2 cellular contexts compared by ENCODE assay signal in the genomic region with DNA sequence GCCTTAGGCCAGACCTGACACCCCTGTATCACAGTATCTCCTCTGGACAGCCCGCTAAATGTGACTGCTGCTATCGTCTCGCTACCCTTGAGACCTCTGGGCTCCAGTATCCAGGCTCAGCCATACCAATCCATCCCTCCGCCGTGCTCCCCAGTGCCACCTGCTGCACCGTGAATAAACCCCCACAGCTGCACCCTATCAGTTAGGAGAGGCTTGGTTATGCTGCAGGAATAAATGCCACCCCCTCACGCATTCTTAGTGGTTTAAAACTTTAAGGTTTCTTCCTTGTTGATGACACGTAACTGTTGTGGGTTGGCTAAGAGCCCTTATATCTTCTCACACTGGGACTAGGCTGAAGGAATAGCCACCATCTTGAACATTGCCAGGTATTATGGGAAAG.
TF ChIP-seq lines count a peak whose summit lies in the region.

No MANE protein-coding gene starts in this region.

TF ChIP-seq in A549, 52 proteins besides CTCF, POLR2A, EP300 and RAD21:
- TF ChIP-seq RFX5 (IDR thresholded peaks at IDR 0.05) (no peak), PHF8 (IDR thresholded peaks at IDR 0.05; ENCODE audit: borderline replicate concordance, low read depth) (no peak), MAZ (IDR thresholded peaks at IDR 0.05; ENCODE audit: borderline replicate concordance, low read depth, low read length) (no peak), TP53 (CRISPR knock-in tag; IDR thresholded peaks at IDR 0.05) (no peak), ZSCAN20 (CRISPR knock-in tag; IDR thresholded peaks at IDR 0.05) (no peak), HEYL (CRISPR knock-in tag; IDR thresholded peaks at IDR 0.05) (no peak)
- TF ChIP-seq, protein P1, sequence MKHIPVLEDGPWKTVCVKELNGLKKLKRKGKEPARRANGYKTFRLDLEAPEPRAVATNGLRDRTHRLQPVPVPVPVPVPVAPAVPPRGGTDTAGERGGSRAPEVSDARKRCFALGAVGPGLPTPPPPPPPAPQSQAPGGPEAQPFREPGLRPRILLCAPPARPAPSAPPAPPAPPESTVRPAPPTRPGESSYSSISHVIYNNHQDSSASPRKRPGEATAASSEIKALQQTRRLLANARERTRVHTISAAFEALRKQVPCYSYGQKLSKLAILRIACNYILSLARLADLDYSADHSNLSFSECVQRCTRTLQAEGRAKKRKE (CRISPR knock-in tag; IDR thresholded peaks at IDR 0.05; ENCODE audit: low read depth), result no peak

TF ChIP-seq in GM23338, 12 proteins besides CTCF, POLR2A, EP300 and RAD21:
- TF ChIP-seq POLR2AphosphoS5 (IDR thresholded peaks at IDR 0.05; ENCODE audit: low read depth) (no peak), EZH2phosphoT487 (IDR thresholded peaks at IDR 0.05; ENCODE audit: unreplicated experiment) (no peak), NANOG (IDR thresholded peaks at IDR 0.05; ENCODE audit: borderline replicate concordance) (no peak), STAT1 (IDR thresholded peaks at IDR 0.05; ENCODE audit: unreplicated experiment) (no peak), ETS1 (IDR thresholded peaks at IDR 0.05) (no peak), EZH2 (IDR thresholded peaks at IDR 0.05; ENCODE audit: low read depth, unreplicated experiment) (no peak), CREB1 (CRISPR knock-in tag; IDR thresholded peaks at IDR 0.05; ENCODE audit: low read depth) (no peak), ZNF331 (CRISPR knock-in tag; IDR thresholded peaks at IDR 0.05; ENCODE audit: low read depth) (no peak), ZNF114 (CRISPR knock-in tag; IDR thresholded peaks at IDR 0.05) (no peak), JUNB (IDR thresholded peaks at IDR 0.05; ENCODE audit: unreplicated experiment) (no peak)
- TF ChIP-seq, protein P2, sequence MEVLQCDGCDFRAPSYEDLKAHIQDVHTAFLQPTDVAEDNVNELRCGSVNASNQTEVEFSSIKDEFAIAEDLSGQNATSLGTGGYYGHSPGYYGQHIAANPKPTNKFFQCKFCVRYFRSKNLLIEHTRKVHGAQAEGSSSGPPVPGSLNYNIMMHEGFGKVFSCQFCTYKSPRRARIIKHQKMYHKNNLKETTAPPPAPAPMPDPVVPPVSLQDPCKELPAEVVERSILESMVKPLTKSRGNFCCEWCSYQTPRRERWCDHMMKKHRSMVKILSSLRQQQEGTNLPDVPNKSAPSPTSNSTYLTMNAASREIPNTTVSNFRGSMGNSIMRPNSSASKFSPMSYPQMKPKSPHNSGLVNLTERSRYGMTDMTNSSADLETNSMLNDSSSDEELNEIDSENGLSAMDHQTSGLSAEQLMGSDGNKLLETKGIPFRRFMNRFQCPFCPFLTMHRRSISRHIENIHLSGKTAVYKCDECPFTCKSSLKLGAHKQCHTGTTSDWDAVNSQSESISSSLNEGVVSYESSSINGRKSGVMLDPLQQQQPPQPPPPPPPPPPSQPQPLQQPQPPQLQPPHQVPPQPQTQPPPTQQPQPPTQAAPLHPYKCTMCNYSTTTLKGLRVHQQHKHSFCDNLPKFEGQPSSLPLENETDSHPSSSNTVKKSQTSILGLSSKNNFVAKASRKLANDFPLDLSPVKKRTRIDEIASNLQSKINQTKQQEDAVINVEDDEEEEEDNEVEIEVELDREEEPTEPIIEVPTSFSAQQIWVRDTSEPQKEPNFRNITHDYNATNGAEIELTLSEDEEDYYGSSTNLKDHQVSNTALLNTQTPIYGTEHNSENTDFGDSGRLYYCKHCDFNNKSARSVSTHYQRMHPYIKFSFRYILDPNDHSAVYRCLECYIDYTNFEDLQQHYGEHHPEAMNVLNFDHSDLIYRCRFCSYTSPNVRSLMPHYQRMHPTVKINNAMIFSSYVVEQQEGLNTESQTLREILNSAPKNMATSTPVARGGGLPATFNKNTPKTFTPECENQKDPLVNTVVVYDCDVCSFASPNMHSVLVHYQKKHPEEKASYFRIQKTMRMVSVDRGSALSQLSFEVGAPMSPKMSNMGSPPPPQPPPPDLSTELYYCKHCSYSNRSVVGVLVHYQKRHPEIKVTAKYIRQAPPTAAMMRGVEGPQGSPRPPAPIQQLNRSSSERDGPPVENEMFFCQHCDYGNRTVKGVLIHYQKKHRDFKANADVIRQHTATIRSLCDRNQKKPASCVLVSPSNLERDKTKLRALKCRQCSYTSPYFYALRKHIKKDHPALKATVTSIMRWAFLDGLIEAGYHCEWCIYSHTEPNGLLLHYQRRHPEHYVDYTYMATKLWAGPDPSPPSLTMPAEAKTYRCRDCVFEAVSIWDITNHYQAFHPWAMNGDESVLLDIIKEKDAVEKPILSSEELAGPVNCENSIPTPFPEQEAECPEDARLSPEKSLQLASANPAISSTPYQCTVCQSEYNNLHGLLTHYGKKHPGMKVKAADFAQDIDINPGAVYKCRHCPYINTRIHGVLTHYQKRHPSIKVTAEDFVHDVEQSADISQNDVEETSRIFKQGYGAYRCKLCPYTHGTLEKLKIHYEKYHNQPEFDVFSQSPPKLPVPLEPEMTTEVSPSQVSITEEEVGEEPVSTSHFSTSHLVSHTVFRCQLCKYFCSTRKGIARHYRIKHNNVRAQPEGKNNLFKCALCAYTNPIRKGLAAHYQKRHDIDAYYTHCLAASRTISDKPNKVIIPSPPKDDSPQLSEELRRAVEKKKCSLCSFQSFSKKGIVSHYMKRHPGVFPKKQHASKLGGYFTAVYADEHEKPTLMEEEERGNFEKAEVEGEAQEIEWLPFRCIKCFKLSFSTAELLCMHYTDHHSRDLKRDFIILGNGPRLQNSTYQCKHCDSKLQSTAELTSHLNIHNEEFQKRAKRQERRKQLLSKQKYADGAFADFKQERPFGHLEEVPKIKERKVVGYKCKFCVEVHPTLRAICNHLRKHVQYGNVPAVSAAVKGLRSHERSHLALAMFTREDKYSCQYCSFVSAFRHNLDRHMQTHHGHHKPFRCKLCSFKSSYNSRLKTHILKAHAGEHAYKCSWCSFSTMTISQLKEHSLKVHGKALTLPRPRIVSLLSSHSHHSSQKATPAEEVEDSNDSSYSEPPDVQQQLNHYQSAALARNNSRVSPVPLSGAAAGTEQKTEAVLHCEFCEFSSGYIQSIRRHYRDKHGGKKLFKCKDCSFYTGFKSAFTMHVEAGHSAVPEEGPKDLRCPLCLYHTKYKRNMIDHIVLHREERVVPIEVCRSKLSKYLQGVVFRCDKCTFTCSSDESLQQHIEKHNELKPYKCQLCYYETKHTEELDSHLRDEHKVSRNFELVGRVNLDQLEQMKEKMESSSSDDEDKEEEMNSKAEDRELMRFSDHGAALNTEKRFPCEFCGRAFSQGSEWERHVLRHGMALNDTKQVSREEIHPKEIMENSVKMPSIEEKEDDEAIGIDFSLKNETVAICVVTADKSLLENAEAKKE (CRISPR knock-in tag; IDR thresholded peaks at IDR 0.05), result no peak
- TF ChIP-seq, protein P3, sequence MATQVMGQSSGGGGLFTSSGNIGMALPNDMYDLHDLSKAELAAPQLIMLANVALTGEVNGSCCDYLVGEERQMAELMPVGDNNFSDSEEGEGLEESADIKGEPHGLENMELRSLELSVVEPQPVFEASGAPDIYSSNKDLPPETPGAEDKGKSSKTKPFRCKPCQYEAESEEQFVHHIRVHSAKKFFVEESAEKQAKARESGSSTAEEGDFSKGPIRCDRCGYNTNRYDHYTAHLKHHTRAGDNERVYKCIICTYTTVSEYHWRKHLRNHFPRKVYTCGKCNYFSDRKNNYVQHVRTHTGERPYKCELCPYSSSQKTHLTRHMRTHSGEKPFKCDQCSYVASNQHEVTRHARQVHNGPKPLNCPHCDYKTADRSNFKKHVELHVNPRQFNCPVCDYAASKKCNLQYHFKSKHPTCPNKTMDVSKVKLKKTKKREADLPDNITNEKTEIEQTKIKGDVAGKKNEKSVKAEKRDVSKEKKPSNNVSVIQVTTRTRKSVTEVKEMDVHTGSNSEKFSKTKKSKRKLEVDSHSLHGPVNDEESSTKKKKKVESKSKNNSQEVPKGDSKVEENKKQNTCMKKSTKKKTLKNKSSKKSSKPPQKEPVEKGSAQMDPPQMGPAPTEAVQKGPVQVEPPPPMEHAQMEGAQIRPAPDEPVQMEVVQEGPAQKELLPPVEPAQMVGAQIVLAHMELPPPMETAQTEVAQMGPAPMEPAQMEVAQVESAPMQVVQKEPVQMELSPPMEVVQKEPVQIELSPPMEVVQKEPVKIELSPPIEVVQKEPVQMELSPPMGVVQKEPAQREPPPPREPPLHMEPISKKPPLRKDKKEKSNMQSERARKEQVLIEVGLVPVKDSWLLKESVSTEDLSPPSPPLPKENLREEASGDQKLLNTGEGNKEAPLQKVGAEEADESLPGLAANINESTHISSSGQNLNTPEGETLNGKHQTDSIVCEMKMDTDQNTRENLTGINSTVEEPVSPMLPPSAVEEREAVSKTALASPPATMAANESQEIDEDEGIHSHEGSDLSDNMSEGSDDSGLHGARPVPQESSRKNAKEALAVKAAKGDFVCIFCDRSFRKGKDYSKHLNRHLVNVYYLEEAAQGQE (IDR thresholded peaks at IDR 0.05; ENCODE audit: unreplicated experiment), result no peak
